In the genomic region with DNA sequence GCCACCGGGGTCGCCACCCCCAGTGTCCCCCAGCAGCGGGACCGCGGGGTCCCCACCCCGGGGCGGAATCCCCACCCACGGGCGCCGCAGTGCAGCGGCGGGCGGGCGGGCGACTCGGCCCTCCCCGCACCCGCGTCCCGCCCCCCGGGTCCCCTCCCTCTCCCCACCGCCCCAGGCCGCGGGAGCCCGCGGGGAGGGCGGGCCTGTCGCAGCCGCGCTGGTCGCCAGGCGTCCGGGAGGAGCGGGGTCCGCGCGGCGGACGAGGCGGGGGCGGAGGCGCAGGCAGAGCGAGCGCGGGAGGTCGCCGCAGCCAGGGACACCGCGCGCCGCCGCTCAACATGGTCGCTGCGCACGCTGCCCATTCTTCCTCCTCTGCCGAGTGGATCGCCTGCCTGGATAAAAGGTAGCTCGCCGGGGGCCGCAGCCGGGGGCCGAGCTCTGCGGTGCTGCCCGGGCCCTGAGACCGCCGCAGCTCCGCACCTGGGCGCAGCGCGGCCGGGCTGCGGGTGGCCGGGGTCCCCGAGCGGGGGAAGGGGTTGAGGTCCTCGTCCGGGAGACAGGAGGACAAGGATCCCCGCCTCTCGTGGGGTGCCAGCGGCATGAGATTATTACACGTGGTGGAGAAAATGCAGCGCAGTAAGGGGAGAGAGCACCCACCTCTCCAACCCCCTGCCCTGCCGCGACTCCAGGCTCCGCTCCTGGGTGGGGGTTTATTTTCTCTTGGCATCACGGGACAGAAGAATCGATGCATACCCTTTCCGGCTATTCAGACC, we compare ENCODE assay signal across 9 cellular contexts. TPM values are rescaled to one million over a fixed set of nuclear protein-coding genes. Genes with fewer than 3 reads are reported as not detected.
DNase-seq lines count a peak whose midpoint lies in the region; ATAC-seq and TF ChIP-seq lines count a peak whose summit lies in the region.
"Had no signal": no experiment of that assay in that cellular context is flagged by ENCODE, and none has a peak within 500 bp of the region (broad histone marks: within the 10 kb centered on the region; RNA-seq: fewer than 3 reads in every experiment).

Gene RAPGEF4, plus strand, starts transcription at position 200 of the 773 bp plus-strand sequence. Its CDS starts 139 bp downstream, at position 339.

- H3K27me3 ChIP-seq in BE2C (peaks cover 31% of the 10 kb centered on the region), HL-60 (ENCODE audit: insufficient read depth, poor library complexity, severe bottlenecking) (peaks cover 34% of the 10 kb centered on the region)

- H3K4me3 ChIP-seq in BE2C (ENCODE audit: low read depth, low read length) (no peak within 1 kb of the TSS), HL-60 (replicated peaks; ENCODE audit: insufficient read depth, low read length) (peak within 1 kb of the TSS; percentile 44), astrocyte of the cerebellum (ENCODE audit: low read depth, low read length) (peak within 1 kb of the TSS; percentile 42)

- DNase-seq in BE2C = peak; percentile 10
- no peak for DNase-seq in HL-60 (ENCODE audit: low read depth in 1 of 2, low spot score in 1 of 2)
- DNase-seq in astrocyte of the cerebellum (ENCODE audit: low read depth) = no peak
- peak; percentile 78 for DNase-seq in iPS-NIHi7 (ENCODE audit: extremely low spot score)
- DNase-seq in GM19240 (ENCODE audit: insufficient read length, low spot score) = no peak
- DNase-seq in MV-4-11 (lab: John Stamatoyannopoulos, UW) = no peak

- ATAC-seq in GM21515 (IDR thresholded peaks at IDR 0.05; ENCODE audit: unreplicated experiment) = no peak
- ATAC-seq: HCT116 had no signal

- TF ChIP-seq CTCF in BE2C (IDR thresholded peaks at IDR 0.05; ENCODE audit: low read depth, low read length) (no peak), HL-60 (IDR thresholded peaks at IDR 0.05; ENCODE audit: insufficient read depth, low read length) (no peak), astrocyte of the cerebellum (IDR thresholded peaks at IDR 0.05; ENCODE audit: low read depth, low read length, missing control alignments) (no peak)

- no peaks in the 10 kb centered on the region for H3K9me3 ChIP-seq in BE2C

- peaks cover 69% of the 10 kb centered on the region for H3K27me3 Mint-ChIP-seq in stimulated activated naive CD8-positive, alpha-beta T cell treated with anti-CD3 and anti-CD28 coated beads, Interleukin-15, Interleukin-2, amounts not matched to agents 100 ng/mL and 50 ng/mL, for 24 hours

- H3K27ac ChIP-seq in HL-60 (replicated peaks) = no peak within 1 kb of the TSS

- no peaks in the 10 kb centered on the region for H3K36me3 Mint-ChIP-seq in stimulated activated naive CD8-positive, alpha-beta T cell treated with anti-CD3 and anti-CD28 coated beads, Interleukin-15, Interleukin-2, amounts not matched to agents 100 ng/mL and 50 ng/mL, for 24 hours (ENCODE audit: low read depth)

- no peaks in the 10 kb centered on the region for H3K9me3 Mint-ChIP-seq in stimulated activated naive CD8-positive, alpha-beta T cell treated with anti-CD3 and anti-CD28 coated beads, Interleukin-15, Interleukin-2, amounts not matched to agents 100 ng/mL and 50 ng/mL, for 24 hours

- no peaks in the 10 kb centered on the region for H3K36me3 ChIP-seq in BE2C

- H3K4me3 Mint-ChIP-seq in stimulated activated naive CD8-positive, alpha-beta T cell treated with anti-CD3 and anti-CD28 coated beads, Interleukin-15, Interleukin-2, amounts not matched to agents 100 ng/mL and 50 ng/mL, for 24 hours = peak within 1 kb of the TSS; percentile 76

- in situ Hi-C loops in astrocyte of the cerebellum (cut with HindIII; ENCODE audit: low sequenced_read_pairs) = no loop called here

- peaks cover 7% of the 10 kb centered on the region for H3K4me1 Mint-ChIP-seq in stimulated activated naive CD8-positive, alpha-beta T cell treated with anti-CD3 and anti-CD28 coated beads, Interleukin-15, Interleukin-2, amounts not matched to agents 100 ng/mL and 50 ng/mL, for 24 hours (ENCODE audit: low read depth)

- no peaks in the 10 kb centered on the region for H3K4me1 ChIP-seq in BE2C

- H3K27ac Mint-ChIP-seq in stimulated activated naive CD8-positive, alpha-beta T cell treated with anti-CD3 and anti-CD28 coated beads, Interleukin-15, Interleukin-2, amounts not matched to agents 100 ng/mL and 50 ng/mL, for 24 hours = no peak within 1 kb of the TSS

RNA-seq across cellular contexts. Expression of gene RAPGEF4, which starts in this region (rescaled TPM):
- 12.6 TPM for polyA plus RNA-seq in BE2C (2012; ENCODE audit: insufficient read depth, insufficient read length, low read depth)

Comparison
In these comparisons a context has a peak if more than half of its experiments do, and no peak if none do; other contexts are left out.
1. DNase-seq: peak in BE2C (single experiment) and iPS-NIHi7 (single experiment); none in HL-60 (0 of 2), astrocyte of the cerebellum (single experiment), GM19240 (single experiment) and MV-4-11 (single experiment).